In genomic region chrX:18873189-18873791, GRCh38 we compare ENCODE assay signal across 8 cellular contexts.
DNase-seq lines count a peak whose midpoint lies in the region; ATAC-seq and TF ChIP-seq lines count a peak whose summit lies in the region.
"Had no signal": no experiment of that assay in that cellular context is flagged by ENCODE, and none has a peak within 500 bp of the region (broad histone marks: within the 10 kb centered on the region; RNA-seq: fewer than 3 reads in every experiment).

No MANE protein-coding gene starts in this region.

- WGBS in spleen, 5 donors: 75 to 90% (median 82%) methylated on average over 15 to 27 of the region's 27 CpGs

- H3K27me3 ChIP-seq in spleen (replicated peaks in 1 of 7): peaks cover 0 to 10% (median 0%) of the 10 kb centered on the region in 7 donors

- ATAC-seq in GM21526 (IDR thresholded peaks at IDR 0.05; ENCODE audit: low FRiP score, unreplicated experiment) (no peak), GM18907 (IDR thresholded peaks at IDR 0.05; ENCODE audit: unreplicated experiment) (no peak)

- H3K4me1 ChIP-seq in spleen: no peaks in the 10 kb centered on the region

- no peak overlapping the region for H3K27ac ChIP-seq in spleen

- TF ChIP-seq CTCF in HFF-Myc (IDR thresholded peaks at IDR 0.05; ENCODE audit: low read depth, low read length, missing control alignments): no peak
- TF ChIP-seq CTCF in spleen (IDR thresholded peaks at IDR 0.05 in 8 of 11, conservative IDR thresholded peaks at IDR 0.05 in 3 of 11): no peak

- H3K36me3 ChIP-seq in spleen: no peaks in the 10 kb centered on the region

- no peaks in the 10 kb centered on the region for H3K9me3 ChIP-seq in spleen

- in situ Hi-C loops in SK-MEL-5 (cut with HindIII; ENCODE audit: low pct_unique_long_range_greater_than_20kb, low sequenced_read_pairs): no loop called here

- no peak for TF ChIP-seq POLR2A in spleen (IDR thresholded peaks at IDR 0.05)

- DNase-seq in HFF-Myc (ENCODE audit: extremely low read depth, low read depth) (peak; percentile 31), SK-MEL-5 (ENCODE audit: low read depth, low spot score) (peak; percentile 70), fibroblast of the conjunctiva (ENCODE audit: low read depth) (peak; percentile 50), spleen (peak; percentile 68), KG1 (lab: John Stamatoyannopoulos, UW) (no peak)
- DNase-seq: immature natural killer cell had no signal

- intact Hi-C loops in spleen (cut with DNase I; ENCODE audit: low total_unique reads): no loop called here

- H3K4me3 ChIP-seq in HFF-Myc (replicated peaks; ENCODE audit: low read depth, low read length) (no peak overlapping the region), spleen (no peak overlapping the region)
